In genomic region chr3:152595975-152596832, GRCh38 we compare ENCODE assay signal across 8 cellular contexts.
DNase-seq lines count a peak whose midpoint lies in the region; ATAC-seq, FAIRE-seq and TF ChIP-seq lines count a peak whose summit lies in the region.

No MANE protein-coding gene starts in this region.

- TF ChIP-seq EP300 in K562 (IDR thresholded peaks at IDR 0.05; ENCODE audit: low read length) = peak; percentile 76

- TF ChIP-seq CTCF in GM12864 (IDR thresholded peaks at IDR 0.05; ENCODE audit: low read depth, low read length, missing control alignments) (no peak), K562 (IDR thresholded peaks at IDR 0.05 in 2 of 3, conservative IDR thresholded peaks at IDR 0.05 in 1 of 3; ENCODE audit: insufficient read depth in 2 of 3, low read depth in 1 of 3, low read length in 3 of 3) (no peak)

- in situ Hi-C loops in GM23248 (cut with MboI) = no loop called here
- in situ Hi-C loops in K562 (cut with MboI) = no loop called here

- DNase-seq in GM12864 (ENCODE audit: low read depth) = peak; percentile 78
- peak; percentile 68 for DNase-seq in GM23248
- DNase-seq in K562 (ENCODE audit: extremely low read depth in 1 of 4, low spot score in 3 of 4) = peak; percentile 72 to 94 (median 78)
- DNase-seq in kidney glomerular epithelial cell (lab: John Stamatoyannopoulos, UW) = peak; percentile 88
- no peak for DNase-seq in NK-92 treated with Interleukin-12 subunit alpha and Interleukin-12 subunit beta, amount 100 ng/mL, for 24 hours (lab: John Stamatoyannopoulos, UW)
- DNase-seq in NCI-H187 treated with DMSO at 0.1 percent for 48 hours (lab: John Stamatoyannopoulos, UW) = no peak

- H3K27me3 Mint-ChIP-seq in IgD-negative memory B cell = no peaks in the 10 kb centered on the region

- FAIRE-seq in K562 (lab: Jason Lieb, UNC) = peak; percentile 92

- H3K9me3 ChIP-seq in GM23248 (ENCODE audit: low read depth) (no peaks in the 10 kb centered on the region), K562 (replicated peaks; ENCODE audit: control insufficient read depth, insufficient read depth, low read depth, low read length) (peaks cover 6% of the 10 kb centered on the region; the same call in 1 of the 2 replicates), thymus (ENCODE audit: control insufficient read depth) (no peaks in the 10 kb centered on the region)

- H3K9me2 ChIP-seq in GM23248 (ENCODE audit: insufficient read depth) = no peaks in the 10 kb centered on the region

- H2AFZ ChIP-seq in GM23248 (peak overlapping the region; percentile 73), K562 (ENCODE audit: low read depth, low read length) (peak overlapping the region; percentile 88)

- H3K36me3 Mint-ChIP-seq in IgD-negative memory B cell = peaks cover 10% of the 10 kb centered on the region

- peak overlapping the region; percentile 13 to 89 (median 64) for H3K4me3 Mint-ChIP-seq in IgD-negative memory B cell

- H3K9ac ChIP-seq in GM23248 = peak overlapping the region; percentile 24; the same call in 1 of the 2 replicates
- H3K9ac ChIP-seq in K562 (ENCODE audit: insufficient read depth in 1 of 2, low read depth in 2 of 2, low read length in 2 of 2) = peak overlapping the region in 1 of 2 experiments; percentile 69; a peak in 2 of 4 replicates

- H3K79me2 ChIP-seq in GM23248 (ENCODE audit: insufficient read depth) (no peaks in the 10 kb centered on the region), K562 (ENCODE audit: control insufficient read depth, insufficient read depth, low read length) (no peaks in the 10 kb centered on the region)

- TF ChIP-seq RAD21 in K562 (CRISPR knock-in tag; conservative IDR thresholded peaks at IDR 0.05 in 1 of 2, IDR thresholded peaks at IDR 0.05 in 1 of 2) = no peak

- POLR2A ChIA-PET in K562 (lab: Yijun Ruan, JAX) = interaction anchor here (0.8 to 1.6 kb wide), 7 partner anchors 9 to 210 kb away, joined by 3 to 8 read pairs (median 4); no protein-coding TSS in a partner anchor

- H3K4me2 ChIP-seq in GM23248 (ENCODE audit: unreplicated experiment) (peak overlapping the region; percentile 79), K562 (ENCODE audit: insufficient read depth, low read length) (peak overlapping the region; percentile 60)

- peaks cover 15 to 30% (median 29%) of the 10 kb centered on the region in 3 donors for H3K4me1 Mint-ChIP-seq in IgD-negative memory B cell

- intact Hi-C loops in K562 (cut with micrococcal nuclease) = no loop called here

- 2% methylated on average over 4 of the region's 4 CpGs for WGBS in GM23248 (ENCODE audit: low coverage in 1 of 2, low lambda C conversion rate in 2 of 2, missing lambda C conversion rate in 2 of 2), 2 experiments
- WGBS in K562 (ENCODE audit: insufficient coverage, low coverage, missing lambda C conversion rate) = 5% methylated on average over 4 of the region's 4 CpGs
- WGBS in thymus = 27% methylated on average over 4 of the region's 4 CpGs

- peak; percentile 55 for TF ChIP-seq POLR2A in K562 (conservative IDR thresholded peaks at IDR 0.05)

- no peak overlapping the region for H3K4me3 ChIP-seq in GM12864 (ENCODE audit: low read depth, low read length)
- peak overlapping the region; percentile 48 for H3K4me3 ChIP-seq in GM23248
- no peak overlapping the region for H3K4me3 ChIP-seq in K562
- H3K4me3 ChIP-seq in thymus (ENCODE audit: low read length) = no peak overlapping the region

- H3F3A ChIP-seq in GM23248 (ENCODE audit: insufficient read depth) = peaks cover 10% of the 10 kb centered on the region

- CTCF ChIA-PET in K562 (lab: Yijun Ruan, JAX; ENCODE audit: low intra/inter-chr PET ratio) = interaction anchor here (0.7 kb wide), 1 partner anchor 380 kb away, joined by 3 read pairs; no protein-coding TSS in a partner anchor

- H3K27me3 ChIP-seq in GM23248 (replicated peaks; ENCODE audit: insufficient read depth) = no peaks in the 10 kb centered on the region
- H3K27me3 ChIP-seq in K562 (ENCODE audit: control insufficient read depth in 2 of 2, insufficient read depth in 2 of 2, low read length in 2 of 2) = no peaks in the 10 kb centered on the region
- no peaks in the 10 kb centered on the region for H3K27me3 ChIP-seq in thymus (ENCODE audit: control insufficient read depth, insufficient read depth)

- H3K27ac ChIP-seq in GM23248 = peak overlapping the region; percentile 19
- peak overlapping the region; percentile 95 for H3K27ac ChIP-seq in K562 (ENCODE audit: extremely low read depth, low read depth, low read length)
- H3K27ac ChIP-seq in thymus (ENCODE audit: low read depth) = peak overlapping the region; percentile 43

- H3K27ac Mint-ChIP-seq in IgD-negative memory B cell = peak overlapping the region; percentile 36 to 90 (median 86)

- no peaks in the 10 kb centered on the region for H3K9me1 ChIP-seq in K562 (ENCODE audit: control insufficient read depth, insufficient read depth, low read length)

- no TSS peak for BruUV-seq in K562 (replicated peaks; lab: Mats Ljungman, UMichigan)

- H3K4me1 ChIP-seq in GM23248 (ENCODE audit: insufficient read depth) (peaks cover 12% of the 10 kb centered on the region), K562 (replicated peaks in 1 of 2; ENCODE audit: control insufficient read depth in 2 of 2, insufficient read depth in 2 of 2, low read length in 2 of 2) (peaks cover 13 to 36% of the 10 kb centered on the region in 2 experiments), thymus (ENCODE audit: control insufficient read depth, insufficient read depth, low read length) (peaks cover 2% of the 10 kb centered on the region)

- H3K36me3 ChIP-seq in GM23248 (ENCODE audit: low read depth) (no peaks in the 10 kb centered on the region), K562 (ENCODE audit: control insufficient read depth, insufficient read depth, low read length) (no peaks in the 10 kb centered on the region), thymus (ENCODE audit: control insufficient read depth, insufficient read depth) (no peaks in the 10 kb centered on the region)

- H4K20me1 ChIP-seq in GM23248 (ENCODE audit: insufficient read depth) (no peaks in the 10 kb centered on the region), K562 (replicated peaks; ENCODE audit: control insufficient read depth, insufficient read depth, low read length) (no peaks in the 10 kb centered on the region)

- peak; percentile 95 for ATAC-seq in K562

- H3K9me3 Mint-ChIP-seq in IgD-negative memory B cell = peaks cover 0 to 2% (median 0%) of the 10 kb centered on the region in 3 donors

TF ChIP-seq in K562, 482 proteins besides CTCF, POLR2A, EP300 and RAD21 (continues in another document):
- TF ChIP-seq TEAD4 (IDR thresholded peaks at IDR 0.05; ENCODE audit: low read length) (peak; percentile 84), TEAD4 (CRISPR knock-in tag; IDR thresholded peaks at IDR 0.05; ENCODE audit: borderline replicate concordance) (no peak), ARNT (IDR thresholded peaks at IDR 0.05) (peak in 1 of 2 experiments; percentile 22; a peak in 1 of 4 replicates), TEAD2 (tag; IDR thresholded peaks at IDR 0.05) (peak; percentile 42; the same call in 1 of the 2 replicates), CUX1 (CRISPR knock-in tag; IDR thresholded peaks at IDR 0.05) (no peak), MTA1 (IDR thresholded peaks at IDR 0.05; ENCODE audit: borderline replicate concordance) (no peak; the same call in 1 of the 2 replicates), KDM4B (IDR thresholded peaks at IDR 0.05; ENCODE audit: borderline replicate concordance in 2 of 2, low read depth in 1 of 2) (no peak), ATF2 (CRISPR knock-in tag; IDR thresholded peaks at IDR 0.05) (no peak), ZNF778 (CRISPR knock-in tag; IDR thresholded peaks at IDR 0.05) (no peak), DACH1 (IDR thresholded peaks at IDR 0.05; ENCODE audit: partially characterized antibody) (peak; percentile 59)

Comparison
In these comparisons a context has a peak if more than half of its experiments do, and no peak if none do; other contexts are left out.
1. DNase-seq: peak in GM12864 (single experiment), GM23248 (single experiment), K562 (4 of 4) and kidney glomerular epithelial cell (single experiment); none in NK-92 treated with Interleukin-12 subunit alpha and Interleukin-12 subunit beta, amount 100 ng/mL, for 24 hours (single experiment) and NCI-H187 treated with DMSO at 0.1 percent for 48 hours (single experiment).
2. H3K27ac ChIP-seq: peak in every context shown above with its lines; median percentile 95 in K562; 43 in thymus; 19 in GM23248.